10 cellular contexts compared by ENCODE assay signal in the genomic region with DNA sequence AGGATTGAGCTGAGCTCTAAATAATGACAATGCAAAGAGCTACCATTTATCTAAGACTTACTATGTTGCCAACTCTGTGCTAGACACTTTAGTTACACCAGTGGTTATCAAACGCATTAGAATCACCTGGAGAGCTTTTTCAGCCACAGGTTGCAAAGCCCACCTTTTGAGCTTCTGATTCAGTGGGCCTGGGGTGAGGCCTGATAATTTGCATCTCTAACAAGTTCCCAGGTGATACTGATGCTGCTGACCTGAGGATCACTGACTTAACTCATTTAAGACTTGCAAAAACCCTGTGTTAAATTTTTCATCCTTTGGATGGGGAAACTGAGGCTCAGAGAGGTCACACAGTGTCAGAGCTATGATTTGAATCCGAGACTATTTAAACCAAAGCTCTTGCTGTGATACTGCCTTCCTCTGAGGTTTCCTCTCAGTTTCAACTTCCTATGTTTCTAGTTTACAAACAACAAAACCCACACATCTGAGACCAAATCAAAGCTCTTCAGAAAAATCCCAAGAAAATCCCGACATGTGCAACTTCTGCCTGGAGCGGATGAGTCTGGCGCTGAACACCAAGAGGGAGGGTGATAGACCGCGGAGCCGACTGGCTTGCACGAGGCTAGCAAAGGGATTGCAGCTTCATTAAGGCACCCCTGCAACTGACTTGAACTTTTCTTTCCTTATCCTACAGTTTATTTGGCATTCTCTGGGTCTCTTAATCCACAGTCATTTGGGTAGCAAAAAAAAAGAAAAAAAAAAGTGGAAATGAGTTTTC.
DNase-seq lines count a peak whose midpoint lies in the region; ATAC-seq, FAIRE-seq and TF ChIP-seq lines count a peak whose summit lies in the region.
"Had no signal": no experiment of that assay in that cellular context is flagged by ENCODE, and none has a peak within 500 bp of the region (broad histone marks: within the 10 kb centered on the region; RNA-seq: fewer than 3 reads in every experiment).

No MANE protein-coding gene starts in this region.

- TF ChIP-seq CTCF in A549 (IDR thresholded peaks at IDR 0.05) (no peak), endodermal cell (conservative IDR thresholded peaks at IDR 0.05) (no peak), mucosa of descending colon (IDR thresholded peaks at IDR 0.05) (no peak)

- H3K9ac ChIP-seq in endodermal cell (ENCODE audit: extremely low read depth, low read length, poor library complexity, severe bottlenecking), result peak overlapping the region; percentile 6

- H3K36me3 Mint-ChIP-seq in endodermal cell (ENCODE audit: low read depth), result no peaks in the 10 kb centered on the region

- H3K9me3 ChIP-seq in A549 (no peaks in the 10 kb centered on the region), endodermal cell (ENCODE audit: control insufficient read depth, low read length) (no peaks in the 10 kb centered on the region), mucosa of descending colon (no peaks in the 10 kb centered on the region)

- WGBS in A549 (ENCODE audit: missing lambda C conversion rate), result 80% methylated on average over 9 of the region's 9 CpGs
- 43 to 69% methylated on average over 5 to 9 of the region's 9 CpGs for WGBS in endodermal cell (ENCODE audit: insufficient coverage in 1 of 2, insufficient read length in 1 of 2), 2 experiments

- no peak for TF ChIP-seq RAD21 in A549 (conservative IDR thresholded peaks at IDR 0.05 in 1 of 2, IDR thresholded peaks at IDR 0.05 in 1 of 2)

- no peaks in the 10 kb centered on the region for H3K27me3 ChIP-seq in endodermal cell (ENCODE audit: control insufficient read depth, insufficient read depth, low read length, poor library complexity, severe bottlenecking)

- peak in 1 of 2 experiments; percentile 65; a peak in 3 of 6 replicates for ATAC-seq in A549
- ATAC-seq in mucosa of descending colon, result peak; percentile 40
- no peak for ATAC-seq in GM21528 (IDR thresholded peaks at IDR 0.05; ENCODE audit: low FRiP score, unreplicated experiment)
- no peak for ATAC-seq in HG03159 (IDR thresholded peaks at IDR 0.05; ENCODE audit: unreplicated experiment)

- H3K4me3 ChIP-seq in A549 (peak overlapping the region; percentile 37), endodermal cell (ENCODE audit: low read length) (peak overlapping the region; percentile 63), mucosa of descending colon (no peak overlapping the region)

- no peak for TF ChIP-seq POLR2A in A549 (IDR thresholded peaks at IDR 0.05; ENCODE audit: low read length)

- CTCF ChIA-PET in A549 (lab: Yijun Ruan, JAX), result interaction anchor here (0.7 to 2.0 kb wide), 4 partner anchors 21 to 477 kb away, joined by 3 to 5 read pairs (median 4); no protein-coding TSS in a partner anchor

- no peak for DNase-seq in A549 (ENCODE audit: low read depth in 1 of 2, low spot score in 1 of 2)
- peak; percentile 75 for DNase-seq in M059J (ENCODE audit: low read depth)
- DNase-seq in endodermal cell, result peak; percentile 84
- peak in 1 of 3 donors; percentile 34 for DNase-seq in mucosa of descending colon
- DNase-seq in ecto neural progenitor cell (ENCODE audit: low spot score), result no peak
- DNase-seq in globus pallidus (ENCODE audit: low spot score), result no peak
- DNase-seq: DND-41 had no signal

- H3K36me3 ChIP-seq in endodermal cell (ENCODE audit: control insufficient read depth, insufficient read depth, low read length) (no peaks in the 10 kb centered on the region), mucosa of descending colon (ENCODE audit: low read depth) (no peaks in the 10 kb centered on the region)

- H3K27ac ChIP-seq in A549 (peak overlapping the region; percentile 63 to 77; a peak in 5 of 6 replicates), endodermal cell (ENCODE audit: low read depth, low read length) (no peak overlapping the region)

- no peaks in the 10 kb centered on the region for H3K27me3 Mint-ChIP-seq in endodermal cell (ENCODE audit: insufficient read depth)

- H3K4me1 ChIP-seq in A549 (peaks cover 13% of the 10 kb centered on the region; the same call in 2 of the 3 replicates), endodermal cell (ENCODE audit: control insufficient read depth, insufficient read depth, low read length) (peaks cover 6% of the 10 kb centered on the region), mucosa of descending colon (ENCODE audit: low read depth) (peaks cover 7% of the 10 kb centered on the region)

- H3K4me3 Mint-ChIP-seq in endodermal cell, result peak overlapping the region; percentile 6

- peak overlapping the region; percentile 88 for H3K27ac Mint-ChIP-seq in endodermal cell

- TF ChIP-seq EP300 in A549 (IDR thresholded peaks at IDR 0.05), result no peak

- H3K4me1 Mint-ChIP-seq in endodermal cell, result peaks cover 37% of the 10 kb centered on the region

- H3K9me3 Mint-ChIP-seq in endodermal cell, result no peaks in the 10 kb centered on the region

- intact Hi-C loops in mucosa of descending colon (cut with DNase I, micrococcal nuclease), result no loop called here

- peak overlapping the region; percentile 90 for H3K4me2 ChIP-seq in A549

- POLR2A ChIA-PET in A549 (lab: Yijun Ruan, JAX), result no interaction called here

- FAIRE-seq in A549 (lab: Jason Lieb, UNC), result no peak
- FAIRE-seq: endometrium had no signal

TF ChIP-seq in A549, 52 proteins besides CTCF, POLR2A, EP300 and RAD21:
- no peak for TF ChIP-seq MYC (IDR thresholded peaks at IDR 0.05; ENCODE audit: borderline replicate concordance, low read length)
- no peak for TF ChIP-seq FOXS1 (CRISPR knock-in tag; IDR thresholded peaks at IDR 0.05)
- no peak for TF ChIP-seq ZFP36 (IDR thresholded peaks at IDR 0.05; ENCODE audit: borderline replicate concordance, partially characterized antibody)
- TF ChIP-seq ESRRA (IDR thresholded peaks at IDR 0.05; ENCODE audit: borderline replicate concordance, low read length), result no peak
- TF ChIP-seq JUN (IDR thresholded peaks at IDR 0.05), result no peak
- TF ChIP-seq GATA3 (IDR thresholded peaks at IDR 0.05; ENCODE audit: borderline replicate concordance), result no peak
- TF ChIP-seq, protein P1, sequence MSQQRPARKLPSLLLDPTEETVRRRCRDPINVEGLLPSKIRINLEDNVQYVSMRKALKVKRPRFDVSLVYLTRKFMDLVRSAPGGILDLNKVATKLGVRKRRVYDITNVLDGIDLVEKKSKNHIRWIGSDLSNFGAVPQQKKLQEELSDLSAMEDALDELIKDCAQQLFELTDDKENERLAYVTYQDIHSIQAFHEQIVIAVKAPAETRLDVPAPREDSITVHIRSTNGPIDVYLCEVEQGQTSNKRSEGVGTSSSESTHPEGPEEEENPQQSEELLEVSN (IDR thresholded peaks at IDR 0.05; ENCODE audit: borderline replicate concordance, low read depth), result no peak
- TF ChIP-seq HOXB5 (CRISPR knock-in tag; IDR thresholded peaks at IDR 0.05), result no peak
- no peak for TF ChIP-seq BHLHE40 (IDR thresholded peaks at IDR 0.05; ENCODE audit: low read depth, low read length)
- TF ChIP-seq HDAC2 (IDR thresholded peaks at IDR 0.05), result no peak
- no peak for TF ChIP-seq FOSL2 (IDR thresholded peaks at IDR 0.05)
- no peak for TF ChIP-seq FOSL2 (CRISPR knock-in tag; IDR thresholded peaks at IDR 0.05)
- TF ChIP-seq MAFK (IDR thresholded peaks at IDR 0.05; ENCODE audit: partially characterized antibody), result no peak
TF ChIP-seq in A549: peak in this region for 0.

Comparison
In these comparisons a context has a peak if more than half of its experiments do, and no peak if none do; other contexts are left out.
1. DNase-seq: peak in M059J (single experiment) and endodermal cell (single experiment); none in A549 (0 of 2), ecto neural progenitor cell (single experiment) and globus pallidus (single experiment).